In the genomic region with DNA sequence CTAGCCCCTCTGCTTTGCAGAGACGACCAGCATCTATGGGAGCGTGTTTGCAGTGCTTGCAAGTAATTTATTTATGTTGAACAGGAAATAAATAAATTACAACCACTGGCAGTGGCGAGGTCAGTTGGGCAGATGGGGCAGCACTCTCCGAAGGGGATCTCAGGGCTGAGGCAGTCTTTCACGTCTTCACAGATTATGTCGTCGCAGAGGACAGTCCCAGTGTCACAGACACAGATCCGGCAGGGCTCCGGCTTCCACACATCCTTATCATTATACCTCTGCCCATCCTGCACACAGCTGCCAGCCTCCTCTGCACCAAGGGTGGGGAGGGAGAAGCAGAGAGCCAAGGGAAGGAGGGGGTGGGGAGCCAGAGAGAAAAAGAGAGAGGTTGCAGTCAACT, we compare ENCODE assay signal across 33 cellular contexts. TPM values are rescaled to one million over a fixed set of nuclear protein-coding genes. Genes with fewer than 3 reads are reported as not detected.
"Had no signal": no experiment of that assay in that cellular context is flagged by ENCODE, and none has a peak within 500 bp of the region (broad histone marks: within the 10 kb centered on the region; RNA-seq: fewer than 3 reads in every experiment).

No MANE protein-coding gene starts in this region.

- H3K36me3 ChIP-seq: adrenal gland, esophagus muscularis mucosa, gastrocnemius medialis had no signal

- H3K9me3 ChIP-seq: adrenal gland, body of pancreas, esophagus muscularis mucosa, gastrocnemius medialis had no signal

- DNase-seq: activated CD4-positive, alpha-beta memory T cell treated with anti-CD3 and anti-CD28 coated beads for 36 hours; activated CD4-positive, alpha-beta T cell treated with anti-CD3 and anti-CD28 coated beads for 48 hours; activated CD4-positive, alpha-beta T cell treated with anti-CD3 and anti-CD28 coated beads, Interleukin-2, amount 50 U/mL, for 1 hour; activated CD4-positive, CD25-positive, alpha-beta regulatory T cell; activated CD8-positive, alpha-beta memory T cell treated with anti-CD3 and anti-CD28 coated beads, Interleukin-2, amount 10 ng/mL, durations not matched to agents 7 days and 5 days; activated CD8-positive, alpha-beta memory T cell treated with anti-CD3 and anti-CD28 coated beads, Interleukin-2, amount 50 U/mL, for 4 hours; activated CD8-positive, alpha-beta T cell treated with anti-CD3 and anti-CD28 coated beads, Interleukin-2, amount 10 ng/mL, durations not matched to agents 7 days and 5 days; activated effector memory CD4-positive, alpha-beta T cell treated with anti-CD3 and anti-CD28 coated beads, Interleukin-2, amount 50 U/mL, for 16 hours; activated naive CD4-positive, alpha-beta T cell treated with anti-CD3 and anti-CD28 coated beads for 36 hours; activated naive CD8-positive, alpha-beta T cell treated with anti-CD3 and anti-CD28 coated beads for 36 hours; activated naive CD8-positive, alpha-beta T cell treated with anti-CD3 and anti-CD28 coated beads, Interleukin-2, amount 50 U/mL, for 24 hours; activated T-cell treated with anti-CD3 and anti-CD28 coated beads, Interleukin-2, amount 50 U/mL, for 1 hour; activated T-cell treated with anti-CD3 and anti-CD28 coated beads, Interleukin-2, amount 50 U/mL, for 48 hours; adrenal gland; amygdala; aorta; body of pancreas; caudate nucleus; cortex of kidney; dermis blood vessel endothelial cell; effector CD4-positive, alpha-beta T cell; effector memory CD8-positive, alpha-beta T cell; erythroblast; foreskin keratinocyte; gastrocnemius medialis; glutamatergic neuron; T-helper 2 cell had no signal

- H3K4me3 ChIP-seq: adrenal gland, body of pancreas, esophagus muscularis mucosa, gastrocnemius medialis had no signal

- H3K27ac ChIP-seq: adrenal gland, body of pancreas, esophagus muscularis mucosa, foreskin keratinocyte, gastrocnemius medialis had no signal

- ATAC-seq: activated CD8-positive, alpha-beta memory T cell treated with anti-CD3 and anti-CD28 coated beads, Interleukin-2, amount 10 ng/mL, durations not matched to agents 7 days and 5 days; activated CD8-positive, alpha-beta T cell treated with anti-CD3 and anti-CD28 coated beads, Interleukin-2, amount 10 ng/mL, durations not matched to agents 7 days and 5 days; activated naive CD8-positive, alpha-beta T cell treated with anti-CD3 and anti-CD28 coated beads, Interleukin-2, amount 50 U/mL, for 24 hours; body of pancreas; effector memory CD8-positive, alpha-beta T cell; foreskin keratinocyte; gastrocnemius medialis had no signal

- H3K27ac Mint-ChIP-seq: activated CD4-positive, alpha-beta memory T cell treated with anti-CD3 and anti-CD28 coated beads for 36 hours; activated CD8-positive, alpha-beta memory T cell treated with anti-CD3 and anti-CD28 coated beads, Interleukin-2, amount 10 ng/mL, durations not matched to agents 7 days and 5 days; activated CD8-positive, alpha-beta T cell treated with anti-CD3 and anti-CD28 coated beads, Interleukin-2, amount 10 ng/mL, durations not matched to agents 7 days and 5 days; activated naive CD4-positive, alpha-beta T cell treated with anti-CD3 and anti-CD28 coated beads for 36 hours; activated naive CD4-positive, alpha-beta T cell treated with anti-CD3 and anti-CD28 coated beads, Interleukin-2, amount 50 U/mL, for 24 hours; activated naive CD8-positive, alpha-beta T cell treated with anti-CD3 and anti-CD28 coated beads for 36 hours; activated naive CD8-positive, alpha-beta T cell treated with anti-CD3 and anti-CD28 coated beads, Interleukin-2, amount 50 U/mL, for 24 hours; activated T-helper 1 cell treated with anti-CD3 and anti-CD28 coated beads, Interleukin-12 subunit alpha, Interleukin-12 subunit beta, Interleukin-2, Interleukin-4 antibody, amounts not matched to agents 30 ng/mL and 10 ng/mL and 1 ng/mL, durations not matched to agents 14 hours and 24 hours and 36 hours; activated T-helper 2 cell treated with anti-CD3 and anti-CD28 coated beads, Interferon-gamma antibody, Interleukin-2, Interleukin-4, amounts not matched to agents 10 μg/mL and 5 μg/mL and 100 μg/mL, durations not matched to agents 14 hours and 24 hours and 36 hours; effector memory CD8-positive, alpha-beta T cell had no signal

- H3K4me3 Mint-ChIP-seq: activated CD4-positive, alpha-beta memory T cell treated with anti-CD3 and anti-CD28 coated beads for 36 hours; activated CD8-positive, alpha-beta memory T cell treated with anti-CD3 and anti-CD28 coated beads, Interleukin-2, amount 10 ng/mL, durations not matched to agents 7 days and 5 days; activated CD8-positive, alpha-beta T cell treated with anti-CD3 and anti-CD28 coated beads, Interleukin-2, amount 10 ng/mL, durations not matched to agents 7 days and 5 days; activated naive CD4-positive, alpha-beta T cell treated with anti-CD3 and anti-CD28 coated beads for 36 hours; activated naive CD8-positive, alpha-beta T cell treated with anti-CD3 and anti-CD28 coated beads for 36 hours; activated naive CD8-positive, alpha-beta T cell treated with anti-CD3 and anti-CD28 coated beads, Interleukin-2, amount 50 U/mL, for 24 hours; activated T-helper 1 cell treated with anti-CD3 and anti-CD28 coated beads, Interleukin-12 subunit alpha, Interleukin-12 subunit beta, Interleukin-2, Interleukin-4 antibody, amounts not matched to agents 30 ng/mL and 10 ng/mL and 1 ng/mL, durations not matched to agents 14 hours and 24 hours and 36 hours; effector memory CD8-positive, alpha-beta T cell had no signal

- H3K36me3 Mint-ChIP-seq: activated CD4-positive, alpha-beta memory T cell treated with anti-CD3 and anti-CD28 coated beads for 36 hours; activated CD8-positive, alpha-beta memory T cell treated with anti-CD3 and anti-CD28 coated beads, Interleukin-2, amount 10 ng/mL, durations not matched to agents 7 days and 5 days; activated naive CD4-positive, alpha-beta T cell treated with anti-CD3 and anti-CD28 coated beads, Interleukin-2, amount 50 U/mL, for 24 hours; activated naive CD8-positive, alpha-beta T cell treated with anti-CD3 and anti-CD28 coated beads for 36 hours had no signal

- H3K9me3 Mint-ChIP-seq: activated CD4-positive, alpha-beta memory T cell treated with anti-CD3 and anti-CD28 coated beads for 36 hours; activated naive CD4-positive, alpha-beta T cell treated with anti-CD3 and anti-CD28 coated beads for 36 hours; activated naive CD4-positive, alpha-beta T cell treated with anti-CD3 and anti-CD28 coated beads, Interleukin-2, amount 50 U/mL, for 24 hours; activated naive CD8-positive, alpha-beta T cell treated with anti-CD3 and anti-CD28 coated beads for 36 hours; activated naive CD8-positive, alpha-beta T cell treated with anti-CD3 and anti-CD28 coated beads, Interleukin-2, amount 50 U/mL, for 24 hours; activated T-helper 1 cell treated with anti-CD3 and anti-CD28 coated beads, Interleukin-12 subunit alpha, Interleukin-12 subunit beta, Interleukin-2, Interleukin-4 antibody, amounts not matched to agents 30 ng/mL and 10 ng/mL and 1 ng/mL, durations not matched to agents 14 hours and 24 hours and 36 hours; activated T-helper 2 cell treated with anti-CD3 and anti-CD28 coated beads, Interferon-gamma antibody, Interleukin-2, Interleukin-4, amounts not matched to agents 10 μg/mL and 5 μg/mL and 100 μg/mL, durations not matched to agents 14 hours and 24 hours and 36 hours; effector memory CD8-positive, alpha-beta T cell had no signal

RNA-seq across cellular contexts. Expression of gene COL2A1, which starts 4.5 kb away (rescaled TPM):
- total RNA-seq: activated CD4-positive, alpha-beta memory T cell treated with anti-CD3 and anti-CD28 coated beads for 36 hours; activated CD8-positive, alpha-beta memory T cell treated with anti-CD3 and anti-CD28 coated beads for 36 hours; activated CD8-positive, alpha-beta T cell treated with anti-CD3 and anti-CD28 coated beads, Interleukin-2, amount 10 ng/mL, durations not matched to agents 7 days and 5 days; activated naive CD4-positive, alpha-beta T cell treated with anti-CD3 and anti-CD28 coated beads for 36 hours; aorta; body of pancreas; dermis blood vessel endothelial cell; esophagus muscularis mucosa; gastrocnemius medialis; T-helper 1 cell treated with Interleukin-12 subunit alpha and Interleukin-12 subunit beta and Interleukin-4 antibody, amounts not matched to agents 30 ng/mL and 1 ng/mL, for 36 hours had no signal
- polyA plus RNA-seq: aorta had no signal
